ENCODE assay signal across 10 cellular contexts in genomic region chr5:140548791-140549190, GRCh38. TPM values are rescaled to one million over a fixed set of nuclear protein-coding genes. Genes with fewer than 3 reads are reported as not detected.
DNase-seq lines count a peak whose midpoint lies in the region; ATAC-seq and TF ChIP-seq lines count a peak whose summit lies in the region.
"Had no signal": no experiment of that assay in that cellular context is flagged by ENCODE, and none has a peak within 500 bp of the region (broad histone marks: within the 10 kb centered on the region; RNA-seq: fewer than 3 reads in every experiment).

No MANE protein-coding gene starts in this region.

- H3K27me3 Mint-ChIP-seq in memory B cell: no peaks in the 10 kb centered on the region

- TF ChIP-seq CTCF in testis (IDR thresholded peaks at IDR 0.05): no peak

- peak overlapping the region; percentile 96 to 99 for H3K27ac ChIP-seq in testis

- H3K4me1 ChIP-seq in adipocyte (ENCODE audit: control insufficient read depth, insufficient read depth, low read length) (peaks cover 37% of the 10 kb centered on the region), testis (peaks cover 34% of the 10 kb centered on the region)

- H3K4me3 ChIP-seq in adipocyte (ENCODE audit: low read length): peak overlapping the region; percentile 80
- no peak overlapping the region for H3K4me3 ChIP-seq in testis

- H3K36me3 ChIP-seq in adipocyte (ENCODE audit: control insufficient read depth, insufficient read depth, low read length, severe bottlenecking): peaks cover 51% of the 10 kb centered on the region
- H3K36me3 ChIP-seq in testis (ENCODE audit: low read depth, missing control alignments): no peaks in the 10 kb centered on the region

- H3K9ac ChIP-seq in adipocyte (ENCODE audit: low read length): peak overlapping the region; percentile 91

- peaks cover 24% of the 10 kb centered on the region for H3K4me1 Mint-ChIP-seq in memory B cell

- ATAC-seq in memory B cell (ENCODE audit: low read depth) (no peak), GM18858 (IDR thresholded peaks at IDR 0.05; ENCODE audit: unreplicated experiment) (no peak), left colon (no peak), GM19397 (IDR thresholded peaks at IDR 0.05; ENCODE audit: unreplicated experiment) (no peak)

- H3K4me3 Mint-ChIP-seq in memory B cell: peak overlapping the region; percentile 84

- no peaks in the 10 kb centered on the region for H3K27me3 ChIP-seq in adipocyte (replicated peaks; ENCODE audit: control insufficient read depth, insufficient read depth, low read length)
- H3K27me3 ChIP-seq in testis: no peaks in the 10 kb centered on the region

- WGBS in testis, 2 donors: 81 to 85% methylated on average over 7 of the region's 7 CpGs

- DNase-seq in activated CD8-positive, alpha-beta memory T cell treated with anti-CD3 and anti-CD28 coated beads, Interleukin-2, amount 50 U/mL, for 48 hours: peak; percentile 54
- DNase-seq in activated CD8-positive, alpha-beta memory T cell treated with anti-CD3 and anti-CD28 coated beads, Interleukin-2, amount 50 U/mL, for 4 hours: no peak
- DNase-seq in adipocyte (ENCODE audit: low read depth) (no peak), memory B cell (ENCODE audit: low spot score in 2 of 2) (no peak), testis (no peak), left colon (no peak)
- DNase-seq: activated CD4-positive, alpha-beta T cell treated with anti-CD3 and anti-CD28 coated beads for 4 hours; NCI-H226 had no signal

- intact Hi-C loops in testis (cut with DNase I; ENCODE audit: low total_unique reads): loop anchor here (10.0 kb wide), 1 partner anchor 86 kb away; the partner anchor contains the start of genes CD14 and TMCO6
- intact Hi-C loops in left colon (cut with DNase I, micrococcal nuclease): loop anchor here in 1 of 2 donors (5.0 kb wide), 1 partner anchor 94 kb away; no protein-coding TSS in a partner anchor

- peak overlapping the region; percentile 94 for H3K27ac Mint-ChIP-seq in memory B cell

- no peaks in the 10 kb centered on the region for H3K9me3 Mint-ChIP-seq in memory B cell

- no peak for TF ChIP-seq POLR2A in testis (IDR thresholded peaks at IDR 0.05)

- H3K9me3 ChIP-seq in adipocyte (ENCODE audit: control insufficient read depth, low read length) (no peaks in the 10 kb centered on the region), testis (no peaks in the 10 kb centered on the region)

- H3K36me3 Mint-ChIP-seq in memory B cell: peaks cover 21% of the 10 kb centered on the region

RNA-seq across cellular contexts. Expression of gene EIF4EBP3, which starts 1.3 kb away (rescaled TPM):
- total RNA-seq in testis: 10 to 100 TPM; 11.7 to 14.0 TPM
- polyA plus RNA-seq in testis (ENCODE audit: insufficient read depth, low read depth, low replicate concordance): 47.3 TPM
- 10 to 100 TPM; 27.2 to 32.9 TPM for total RNA-seq in left colon

RNA-seq across cellular contexts. Expression of gene SRA1, which starts 8.5 kb away (rescaled TPM):
- total RNA-seq in testis: 10 to 100 TPM; 43.1 to 51.3 TPM
- polyA plus RNA-seq in testis (ENCODE audit: insufficient read depth, low read depth, low replicate concordance): 49.0 TPM
- total RNA-seq in left colon: 10 to 100 TPM; 25.1 to 39.0 TPM

RNA-seq across cellular contexts. Expression of gene APBB3, which starts 15.6 kb away (rescaled TPM):
- total RNA-seq in testis (100 to 1,000 TPM; 122 to 129 TPM), left colon (10 to 100 TPM; 19.6 to 26.5 TPM)
- 73.1 TPM for polyA plus RNA-seq in testis (ENCODE audit: insufficient read depth, low read depth, low replicate concordance)

RNA-seq across cellular contexts. Expression of gene SLC35A4, which starts 15.8 kb away (rescaled TPM):
- total RNA-seq in testis: 100 to 1,000 TPM in 1 of 2 donors, 10 to 100 TPM in 1; 84.3 to 105 TPM
- polyA plus RNA-seq in testis (ENCODE audit: insufficient read depth, low read depth, low replicate concordance): 97.0 TPM
- 100 to 1,000 TPM in 1 of 2 donors, 10 to 100 TPM in 1; 89.7 to 121 TPM for total RNA-seq in left colon

Comparison
In these comparisons a context has a peak if more than half of its experiments do, and no peak if none do; other contexts are left out.
1. RNA of gene APBB3, which starts 15.6 kb away (total RNA-seq): 122 to 129 TPM in testis; 19.6 to 26.5 TPM in left colon; every median in the first group is over 4 times any median in the second.